In genomic region chr17:19063326-19063956, GRCh38 we compare ENCODE assay signal across 9 cellular contexts. TPM values are rescaled to one million over a fixed set of nuclear protein-coding genes. Genes with fewer than 3 reads are reported as not detected.
DNase-seq lines count a peak whose midpoint lies in the region; ATAC-seq and TF ChIP-seq lines count a peak whose summit lies in the region.
"Not testable (repeated sequence)": the region's sequence is repeated elsewhere in the genome, so short reads cannot be mapped to it uniquely, and the experiment has no call there.
"Had no signal": no experiment of that assay in that cellular context is flagged by ENCODE, and none has a peak within 500 bp of the region (broad histone marks: within the 10 kb centered on the region; RNA-seq: fewer than 3 reads in every experiment).

No MANE protein-coding gene starts in this region.

- ATAC-seq in GM19455 (IDR thresholded peaks at IDR 0.05; ENCODE audit: unreplicated experiment) (peak; percentile 55), heart left ventricle (peak in 3 of 4 donors; percentile 14 to 56 (median 48))
- peak; percentile 50 for ATAC-seq in activated naive CD8-positive, alpha-beta T cell treated with anti-CD3 and anti-CD28 coated beads, Interleukin-2, amount 10 ng/mL, durations not matched to agents 7 days and 5 days (ENCODE audit: low read depth)

- not testable (repeated sequence) for H3K4me3 ChIP-seq in A673 (ENCODE audit: low read depth, low read length, poor library complexity, severe bottlenecking); NB4 (ENCODE audit: low read depth, low read length); ovary
- peak overlapping the region in 7 of 12 donors; percentile 22 to 49 (median 35) for H3K4me3 ChIP-seq in heart left ventricle

- H3K4me1 Mint-ChIP-seq in activated CD4-positive, alpha-beta memory T cell treated with anti-CD3 and anti-CD28 coated beads for 36 hours (ENCODE audit: low read depth); activated naive CD8-positive, alpha-beta T cell treated with anti-CD3 and anti-CD28 coated beads, Interleukin-2, amount 10 ng/mL, durations not matched to agents 7 days and 5 days: not testable (repeated sequence)

- CTCF ChIA-PET in A673 (lab: Charles Lee); activated CD4-positive, alpha-beta memory T cell treated with anti-CD3 and anti-CD28 coated beads for 36 hours (lab: Charles Lee): not testable (repeated sequence)

- POLR2A ChIA-PET in A673 (lab: Charles Lee; ENCODE audit: low non-redundant PET); activated CD4-positive, alpha-beta memory T cell treated with anti-CD3 and anti-CD28 coated beads for 36 hours (lab: Charles Lee); activated naive CD8-positive, alpha-beta T cell treated with anti-CD3 and anti-CD28 coated beads, Interleukin-2, amount 10 ng/mL, durations not matched to agents 7 days and 5 days (lab: Charles Lee): not testable (repeated sequence)

- H3K36me3 Mint-ChIP-seq in activated CD4-positive, alpha-beta memory T cell treated with anti-CD3 and anti-CD28 coated beads for 36 hours; activated naive CD8-positive, alpha-beta T cell treated with anti-CD3 and anti-CD28 coated beads, Interleukin-2, amount 10 ng/mL, durations not matched to agents 7 days and 5 days: not testable (repeated sequence)

- H3K27ac ChIP-seq in A673 (ENCODE audit: low read depth, low read length, poor library complexity, severe bottlenecking) = not testable (repeated sequence)
- H3K27ac ChIP-seq in heart left ventricle (peak overlapping the region in 9 of 12 donors; percentile 43 to 81 (median 66)), ovary (peak overlapping the region in 1 of 2 donors; percentile 79)

- not testable (repeated sequence) for H3K36me3 ChIP-seq in A673 (ENCODE audit: insufficient read depth, low read length, poor library complexity, severe bottlenecking); heart left ventricle; ovary

- not testable (repeated sequence) for H3K9me3 Mint-ChIP-seq in activated CD4-positive, alpha-beta memory T cell treated with anti-CD3 and anti-CD28 coated beads for 36 hours; activated naive CD8-positive, alpha-beta T cell treated with anti-CD3 and anti-CD28 coated beads, Interleukin-2, amount 10 ng/mL, durations not matched to agents 7 days and 5 days

- TF ChIP-seq POLR2A in NB4 (IDR thresholded peaks at IDR 0.05; ENCODE audit: extremely low read depth, insufficient read length) (peak; percentile 32), ovary (IDR thresholded peaks at IDR 0.05) (peak; percentile 37)
- not testable (repeated sequence) for TF ChIP-seq POLR2A in heart left ventricle (IDR thresholded peaks at IDR 0.05)

- not testable (repeated sequence) for H3K27me3 Mint-ChIP-seq in activated CD4-positive, alpha-beta memory T cell treated with anti-CD3 and anti-CD28 coated beads for 36 hours; activated naive CD8-positive, alpha-beta T cell treated with anti-CD3 and anti-CD28 coated beads, Interleukin-2, amount 10 ng/mL, durations not matched to agents 7 days and 5 days

- TF ChIP-seq EP300 in ovary (IDR thresholded peaks at IDR 0.05) = not testable (repeated sequence)

- TF ChIP-seq CTCF in A673 (conservative IDR thresholded peaks at IDR 0.05; ENCODE audit: low read depth, low read length); NB4 (IDR thresholded peaks at IDR 0.05; ENCODE audit: low read depth, low read length); heart left ventricle (IDR thresholded peaks at IDR 0.05); ovary (IDR thresholded peaks at IDR 0.05): not testable (repeated sequence)

- intact Hi-C loops in A673 (cut with micrococcal nuclease; ENCODE audit: unreplicated experiment); activated CD4-positive, alpha-beta memory T cell treated with anti-CD3 and anti-CD28 coated beads for 36 hours (cut with micrococcal nuclease); heart left ventricle (cut with DNase I); ovary (cut with DNase I): not testable (repeated sequence)

- 0 to 1% (median 0%) methylated on average over 5 to 25 of the region's 44 CpGs; no CpG with 5 or more reads in 1 of the 4 donors for WGBS in heart left ventricle, 4 donors
- WGBS in ovary, 3 donors = 0% methylated on average over 31 of the region's 44 CpGs; no CpG with 5 or more reads in 2 of the 3 donors

- BruUV-seq in A673 (replicated peaks; lab: Mats Ljungman, UMichigan) = TSS peak; percentile 100

- H3K9me3 ChIP-seq in A673 (ENCODE audit: low read depth, low read length, poor library complexity, severe bottlenecking); heart left ventricle; ovary: not testable (repeated sequence)

- peak overlapping the region; percentile 71 for H3K4me3 Mint-ChIP-seq in activated CD4-positive, alpha-beta memory T cell treated with anti-CD3 and anti-CD28 coated beads for 36 hours
- not testable (repeated sequence) for H3K4me3 Mint-ChIP-seq in activated naive CD8-positive, alpha-beta T cell treated with anti-CD3 and anti-CD28 coated beads, Interleukin-2, amount 10 ng/mL, durations not matched to agents 7 days and 5 days

- not testable (repeated sequence) for DNase-seq in A673 (ENCODE audit: low spot score); NB4 (ENCODE audit: low read depth)
- peak; percentile 90 for DNase-seq in activated CD4-positive, alpha-beta memory T cell treated with anti-CD3 and anti-CD28 coated beads for 36 hours
- peak; percentile 53 for DNase-seq in activated naive CD8-positive, alpha-beta T cell treated with anti-CD3 and anti-CD28 coated beads, Interleukin-2, amount 10 ng/mL, durations not matched to agents 7 days and 5 days
- DNase-seq in heart left ventricle = peak; percentile 23 to 92 (median 73)
- DNase-seq in ovary = peak; percentile 49 to 81 (median 78)
- DNase-seq in stimulated activated CD8-positive, alpha-beta memory T cell treated with anti-CD3 and anti-CD28 coated beads, Interleukin-15, amount 100 ng/mL, for 24 hours (ENCODE audit: low read depth) = peak; percentile 45

- H3K4me1 ChIP-seq in A673 (ENCODE audit: insufficient read depth, low read length, poor library complexity, severe bottlenecking); heart left ventricle; ovary (ENCODE audit: insufficient read depth): not testable (repeated sequence)

- not testable (repeated sequence) for H3K27me3 ChIP-seq in A673 (replicated peaks; ENCODE audit: insufficient read depth, low read depth, low read length, poor library complexity); heart left ventricle; ovary

- H3K27ac Mint-ChIP-seq in activated CD4-positive, alpha-beta memory T cell treated with anti-CD3 and anti-CD28 coated beads for 36 hours = peak overlapping the region; percentile 88
- peak overlapping the region; percentile 48 for H3K27ac Mint-ChIP-seq in activated naive CD8-positive, alpha-beta T cell treated with anti-CD3 and anti-CD28 coated beads, Interleukin-2, amount 10 ng/mL, durations not matched to agents 7 days and 5 days

RNA-seq across cellular contexts. Expression of gene GRAP, which starts 16.7 kb away (rescaled TPM):
- total RNA-seq in A673 (2021) = 0.26 TPM in 1 of 2 replicates, not detected in the other
- 1 to 10 TPM; 9.6 to 9.9 TPM for total RNA-seq in activated CD4-positive, alpha-beta memory T cell treated with anti-CD3 and anti-CD28 coated beads for 36 hours
- 10 to 100 TPM; 27.7 to 30.3 TPM for total RNA-seq in activated naive CD8-positive, alpha-beta T cell treated with anti-CD3 and anti-CD28 coated beads, Interleukin-2, amount 10 ng/mL, durations not matched to agents 7 days and 5 days
- 1 to 10 TPM; 1.1 to 6.3 (median 2.1) TPM for total RNA-seq in heart left ventricle
- 1 to 10 TPM; 2.1 to 3.3 TPM for polyA plus RNA-seq in heart left ventricle
- 1 to 10 TPM in 6 of 7 donors, under 1 TPM in 1; 0.61 to 5.7 (median 2.5) TPM for total RNA-seq in ovary
- 1 to 10 TPM; 1.9 to 7.2 TPM for polyA plus RNA-seq in ovary
- polyA plus RNA-seq: cardiac muscle cell had no signal

RNA-seq across cellular contexts. Expression of gene FAM83G, which starts 58.9 kb away (rescaled TPM):
- total RNA-seq in A673 (2021) = 9.6 and 12.4 TPM in 2 replicates
- 10 to 100 TPM; 12.6 to 14.3 TPM for total RNA-seq in activated CD4-positive, alpha-beta memory T cell treated with anti-CD3 and anti-CD28 coated beads for 36 hours
- 1 to 10 TPM; 7.1 to 8.3 TPM for total RNA-seq in activated naive CD8-positive, alpha-beta T cell treated with anti-CD3 and anti-CD28 coated beads, Interleukin-2, amount 10 ng/mL, durations not matched to agents 7 days and 5 days
- 1 to 10 TPM; 1.2 to 7.4 (median 1.8) TPM for total RNA-seq in heart left ventricle
- 10 to 100 TPM in 1 of 2 donors, 1 to 10 TPM in 1; 1.5 to 12.8 TPM for polyA plus RNA-seq in heart left ventricle
- 1 to 10 TPM; 2.1 to 5.1 (median 2.6) TPM for total RNA-seq in ovary
- 1 to 10 TPM in 1 of 2 donors, under 1 TPM in 1; 0.93 to 1.3 TPM for polyA plus RNA-seq in ovary
